9 cellular contexts compared by ENCODE assay signal in the genomic region with DNA sequence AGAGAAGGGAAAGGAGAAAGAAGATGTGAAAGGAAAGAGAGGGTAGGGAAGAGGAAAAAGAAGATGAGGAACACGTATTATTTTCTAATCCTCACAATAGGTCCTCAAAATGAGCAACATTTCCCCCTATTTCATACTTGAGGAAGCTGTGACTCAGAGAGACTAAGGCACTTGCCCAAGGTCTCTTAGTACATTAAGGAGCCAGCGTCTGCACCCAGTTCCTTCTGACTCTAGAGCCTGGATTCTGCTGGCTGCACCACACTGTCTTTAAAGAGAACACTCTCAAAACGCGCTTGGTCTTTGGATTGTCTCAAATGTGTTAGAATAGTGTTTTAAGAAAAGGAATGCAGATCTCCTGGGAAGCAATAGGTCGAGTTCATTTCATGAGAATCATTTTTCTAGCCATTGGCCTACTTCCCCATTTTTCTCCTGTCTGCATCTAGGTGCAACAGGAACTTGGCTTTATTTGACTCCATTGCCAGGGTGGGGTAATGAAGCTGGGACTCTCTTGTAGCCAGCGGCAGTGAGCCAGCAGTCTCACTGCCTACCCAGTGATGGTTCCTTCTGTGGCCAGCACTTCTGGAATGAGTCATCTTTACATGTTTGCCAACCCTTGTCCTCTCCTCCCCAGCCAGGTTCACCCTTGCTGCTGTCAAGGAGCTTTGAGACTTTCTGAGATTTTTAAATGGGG.
A peak's percentile ranks its signal among the peaks of the same experiment; 100 is the strongest.
DNase-seq lines count a peak whose midpoint lies in the region; ATAC-seq and TF ChIP-seq lines count a peak whose summit lies in the region.
"Had no signal": no experiment of that assay in that cellular context is flagged by ENCODE, and none has a peak within 500 bp of the region (broad histone marks: within the 10 kb centered on the region; RNA-seq: fewer than 3 reads in every experiment).

No MANE protein-coding gene starts in this region.

- peak overlapping the region in 1 of 2 donors; percentile 16 for H3K27ac ChIP-seq in right atrium auricular region
- no peak overlapping the region for H3K27ac ChIP-seq in tibial artery

- TF ChIP-seq CTCF in right atrium auricular region (IDR thresholded peaks at IDR 0.05) (no peak), fibroblast of mammary gland (conservative IDR thresholded peaks at IDR 0.05; ENCODE audit: control insufficient read depth, insufficient read depth, low read depth, low read length) (no peak), tibial artery (IDR thresholded peaks at IDR 0.05) (no peak)

- DNase-seq in Right ventricle myocardium inferior (ENCODE audit: missing footprints) (peak; percentile 74), right atrium auricular region (ENCODE audit: low spot score) (no peak), NOMO-1 treated with dmso at 0.1 percent for 144 hours (lab: John Stamatoyannopoulos, UW; ENCODE audit: unreplicated experiment) (peak; percentile 81), fibroblast of mammary gland (ENCODE audit: low read depth) (peak; percentile 14), tibial artery (peak; percentile 38 to 65), DMS 273 (lab: John Stamatoyannopoulos, UW; ENCODE audit: unreplicated experiment) (no peak)
- DNase-seq in stimulated activated CD4-positive, alpha-beta T cell treated with anti-CD3 and anti-CD28 coated beads, Interleukin-4, amount 100 ng/mL, for 4 hours: no peak

- H3K27me3 ChIP-seq in right atrium auricular region (no peaks in the 10 kb centered on the region), tibial artery (peaks cover 0 to 2% of the 10 kb centered on the region in 2 donors)
- H3K27me3 ChIP-seq: tibial nerve had no signal

- H3K36me3 ChIP-seq in right atrium auricular region (no peaks in the 10 kb centered on the region), tibial artery (no peaks in the 10 kb centered on the region)
- H3K36me3 ChIP-seq: tibial nerve had no signal

- H3K4me1 ChIP-seq in right atrium auricular region (no peaks in the 10 kb centered on the region), tibial artery (no peaks in the 10 kb centered on the region)

- H3K9me3 ChIP-seq in right atrium auricular region (no peaks in the 10 kb centered on the region), tibial artery (no peaks in the 10 kb centered on the region)
- H3K9me3 ChIP-seq: tibial nerve had no signal

- peak; percentile 72 for ATAC-seq in Right ventricle myocardium inferior
- peak; percentile 89 for ATAC-seq in HG02870 (IDR thresholded peaks at IDR 0.05; ENCODE audit: unreplicated experiment)

- H3K4me3 ChIP-seq in right atrium auricular region (no peak overlapping the region), fibroblast of mammary gland (ENCODE audit: control insufficient read depth, low read depth, low read length) (no peak overlapping the region), tibial artery (no peak overlapping the region)
- H3K4me3 ChIP-seq: tibial nerve had no signal

- intact Hi-C loops in Right ventricle myocardium inferior (cut with DNase I): no loop called here
- intact Hi-C loops in tibial artery (cut with DNase I; ENCODE audit: low total_unique reads): no loop called here

Comparison
In these comparisons a context has a peak if more than half of its experiments do, and no peak if none do; other contexts are left out.
1. DNase-seq: peak in Right ventricle myocardium inferior (single experiment), NOMO-1 treated with dmso at 0.1 percent for 144 hours (single experiment), fibroblast of mammary gland (single experiment) and tibial artery (2 of 2); none in right atrium auricular region (single experiment), DMS 273 (single experiment) and stimulated activated CD4-positive, alpha-beta T cell treated with anti-CD3 and anti-CD28 coated beads, Interleukin-4, amount 100 ng/mL, for 4 hours (0 of 2).